In the genomic region with DNA sequence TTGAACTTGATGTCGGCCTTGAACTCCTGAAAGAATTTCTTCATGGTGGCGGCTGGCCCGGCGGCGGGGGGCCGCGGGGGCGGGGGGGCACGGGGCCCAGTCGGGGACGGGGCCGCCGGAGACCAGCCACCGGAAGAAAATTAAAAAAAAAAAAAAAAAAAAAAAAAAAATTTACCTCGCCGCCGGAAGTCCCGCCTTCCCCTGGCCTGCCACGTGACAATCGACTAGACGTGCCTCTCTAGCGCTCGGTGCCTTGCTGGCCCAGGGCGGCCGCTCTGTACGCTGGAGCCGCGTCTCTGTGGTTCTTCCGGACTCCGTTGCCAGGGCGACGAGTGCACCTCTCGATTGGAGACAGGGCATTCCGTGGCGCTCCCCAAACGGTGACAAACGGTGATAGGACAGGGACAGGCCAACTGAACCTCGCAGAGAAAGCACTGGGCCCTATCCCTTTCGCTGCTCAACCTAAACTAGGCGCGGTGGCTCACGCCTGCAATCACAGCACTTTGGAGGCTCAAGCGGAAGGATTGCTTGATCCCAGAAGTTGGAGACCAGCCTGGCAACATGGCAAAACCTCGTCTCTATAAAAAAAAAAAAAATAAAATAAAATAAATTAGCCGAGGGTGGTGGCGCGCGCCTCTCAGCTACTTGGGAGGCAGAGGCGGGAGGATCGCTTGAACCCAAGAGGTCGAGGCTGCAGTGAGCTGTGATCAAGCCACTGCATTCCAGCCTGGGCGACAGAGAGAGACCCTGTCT, we compare ENCODE assay signal across 7 cellular contexts. TPM values are rescaled to one million over a fixed set of nuclear protein-coding genes. Genes with fewer than 3 reads are reported as not detected.
DNase-seq lines count a peak whose midpoint lies in the region; ATAC-seq, FAIRE-seq and TF ChIP-seq lines count a peak whose summit lies in the region.

Gene UBXN6, minus strand, starts transcription at position 141 of the 753 bp plus-strand sequence. Its CDS starts 97 bp downstream, at position 44.

- peak; percentile 90 for ATAC-seq in GM18517 (IDR thresholded peaks at IDR 0.05; ENCODE audit: unreplicated experiment)
- peak; percentile 70 for ATAC-seq in HG03064 (IDR thresholded peaks at IDR 0.05; ENCODE audit: low read depth, unreplicated experiment)
- peak; percentile 98 for ATAC-seq in body of pancreas

- H3K36me3 ChIP-seq in body of pancreas (replicated peaks in 1 of 2; ENCODE audit: insufficient read depth in 1 of 2, low read depth in 2 of 2) (peaks cover 0 to 11% of the 10 kb centered on the region in 2 donors), sigmoid colon (peaks cover 11 to 14% (median 13%) of the 10 kb centered on the region in 4 donors)

- DNase-seq in NCI-H2107 treated with DMSO at 0.1 percent for 48 hours (lab: John Stamatoyannopoulos, UW; ENCODE audit: unreplicated experiment) (peak; percentile 91), body of pancreas (peak; percentile 98 to 99 (median 99)), iPS DF 4.7 (ENCODE audit: extremely low read depth, low spot score) (peak; percentile 88), sigmoid colon (peak; percentile 99)

- TF ChIP-seq POLR2A in body of pancreas (IDR thresholded peaks at IDR 0.05) (peak in 2 of 3 donors; percentile 49 to 52), sigmoid colon (IDR thresholded peaks at IDR 0.05) (no peak)

- H3K27ac ChIP-seq in body of pancreas (peak within 1 kb of the TSS; percentile 19 to 87 (median 76)), sigmoid colon (peak within 1 kb of the TSS; percentile 88 to 95 (median 94))

- intact Hi-C loops in body of pancreas (cut with DNase I) = no loop called here
- intact Hi-C loops in sigmoid colon (cut with DNase I) = loop anchor here (2.0 to 5.0 kb wide), 2 partner anchors 53 to 59 kb away; partner anchors contain the start of gene PLIN4

- peaks cover 22% of the 10 kb centered on the region for H3K4me1 ChIP-seq in body of pancreas
- peaks cover 0 to 26% (median 25%) of the 10 kb centered on the region in 4 donors for H3K4me1 ChIP-seq in sigmoid colon

- no peak for TF ChIP-seq EP300 in sigmoid colon (IDR thresholded peaks at IDR 0.05)

- FAIRE-seq in TTC549 (lab: Jason Lieb, UNC) = peak; percentile 68

- TF ChIP-seq CTCF in body of pancreas (IDR thresholded peaks at IDR 0.05) = peak in 5 of 7 experiments; percentile 14 to 50 (median 38)
- no peak for TF ChIP-seq CTCF in sigmoid colon (IDR thresholded peaks at IDR 0.05)

- no peaks in the 10 kb centered on the region for H3K27me3 ChIP-seq in body of pancreas
- H3K27me3 ChIP-seq in sigmoid colon = no peaks in the 10 kb centered on the region

- H3K4me3 ChIP-seq in body of pancreas (peak within 1 kb of the TSS; percentile 52 to 80), sigmoid colon (peak within 1 kb of the TSS; percentile 51 to 82 (median 76))

- H3K9me3 ChIP-seq in body of pancreas (no peaks in the 10 kb centered on the region), sigmoid colon (no peaks in the 10 kb centered on the region)

- 9 to 11% methylated on average over 45 to 50 of the region's 52 CpGs for WGBS in body of pancreas, 2 donors
- 9 to 10% methylated on average over 52 of the region's 52 CpGs for WGBS in sigmoid colon, 2 donors

RNA-seq across cellular contexts. Expression of gene UBXN6, which starts in this region (rescaled TPM):
- 100 to 1,000 TPM in 1 of 2 donors, 10 to 100 TPM in 1; 64.6 to 107 TPM for total RNA-seq in body of pancreas
- 100 to 1,000 TPM in 1 of 4 donors, 10 to 100 TPM in 3; 47.1 to 103 (median 62.7) TPM for total RNA-seq in sigmoid colon
- polyA plus RNA-seq in sigmoid colon = 100 to 1,000 TPM in 2 of 3 donors, 10 to 100 TPM in 1; 96.3 to 160 (median 114) TPM

Comparison
In these comparisons a context has a peak if more than half of its experiments do, and no peak if none do; other contexts are left out.
1. Peak in every context shown above with its lines: DNase-seq, ATAC-seq, H3K4me3 ChIP-seq and H3K27ac ChIP-seq.
2. CTCF ChIP-seq: peak in body of pancreas (5 of 7); none in sigmoid colon (0 of 4).
3. POLR2A ChIP-seq: peak in body of pancreas (2 of 3); none in sigmoid colon (0 of 2).